In genomic region chr7:103813970-103814369, GRCh38 we compare ENCODE assay signal across 8 cellular contexts.
"Had no signal": no experiment of that assay in that cellular context is flagged by ENCODE, and none has a peak within 500 bp of the region (broad histone marks: within the 10 kb centered on the region; RNA-seq: fewer than 3 reads in every experiment).

No MANE protein-coding gene starts in this region.

- ATAC-seq: GM12878 had no signal

- FAIRE-seq: G401.6, GM12878, GM12891, GM12892, GM18507, GM19239 had no signal

- H3K4me3 ChIP-seq: GM12878 had no signal

- DNase-seq: GDM1, GF-D8 had no signal
